27 cellular contexts compared by ENCODE assay signal in the genomic region with DNA sequence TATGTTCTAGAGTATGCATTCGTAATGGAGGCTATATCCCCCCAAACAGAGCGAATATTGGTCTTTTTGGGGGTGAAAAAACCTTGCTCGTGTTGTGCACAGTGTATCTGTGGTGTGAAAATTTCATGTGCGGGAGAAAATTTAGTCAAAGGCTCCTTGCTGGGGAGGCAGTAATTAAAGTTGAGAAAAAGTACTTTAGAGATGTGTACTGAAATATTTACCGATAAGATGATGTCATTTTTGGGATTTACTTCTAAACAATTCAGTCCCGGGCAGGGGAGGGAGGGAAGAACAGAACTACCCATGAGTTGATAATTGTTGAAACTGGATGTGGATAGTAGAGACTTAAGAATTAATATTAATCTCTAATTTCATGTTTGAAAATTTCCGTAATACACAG. TPM values are rescaled to one million over a fixed set of nuclear protein-coding genes. Genes with fewer than 3 reads are reported as not detected.
"Had no signal": no experiment of that assay in that cellular context is flagged by ENCODE, and none has a peak within 500 bp of the region (broad histone marks: within the 10 kb centered on the region; RNA-seq: fewer than 3 reads in every experiment).

No MANE protein-coding gene starts in this region.

- H3K27me3 Mint-ChIP-seq: naive B cell had no signal

- H3K4me3 Mint-ChIP-seq: immature natural killer cell; naive B cell; neural crest cell; T-helper 1 cell treated with Interleukin-12 subunit alpha and Interleukin-12 subunit beta and Interleukin-4 antibody, amounts not matched to agents 30 μg/mL and 1 μg/mL, for 36 hours had no signal

- DNase-seq: activated gamma-delta T cell; central memory CD4-positive, alpha-beta T cell; dermis blood vessel endothelial cell; effector CD8-positive, alpha-beta T cell; foreskin melanocyte; immature natural killer cell; lower lobe of right lung; naive B cell; occipital lobe; sigmoid colon; stimulated activated CD4-positive, alpha-beta T cell treated with anti-CD3 and anti-CD28 coated beads, Interleukin-15, amount 100 ng/mL, for 24 hours; stimulated activated CD4-positive, alpha-beta T cell treated with anti-CD3 and anti-CD28 coated beads, Interleukin-2, amount 100 ng/mL, for 48 hours; stimulated activated CD8-positive, alpha-beta memory T cell treated with anti-CD3 and anti-CD28 coated beads, Interleukin-4, amount 100 ng/mL, for 48 hours; stimulated activated naive CD4-positive, alpha-beta T cell treated with Interleukin-2 at 50 U/mL for 16 hours; substantia nigra; thyroid gland had no signal

- H3K9me3 Mint-ChIP-seq: activated naive CD4-positive, alpha-beta T cell treated with anti-CD3 and anti-CD28 coated beads, Interleukin-2, amount 50 U/mL, for 72 hours; immature natural killer cell; naive B cell; neural crest cell; T-helper 1 cell treated with Interleukin-12 subunit alpha and Interleukin-12 subunit beta and Interleukin-4 antibody, amounts not matched to agents 30 μg/mL and 1 μg/mL, for 36 hours had no signal

- ATAC-seq: activated CD4-positive, CD25-positive, alpha-beta regulatory T cell treated with anti-CD3 and anti-CD28 coated beads, Interleukin-2, amount 50 U/mL, for 24 hours; activated naive CD4-positive, alpha-beta T cell treated with anti-CD3 and anti-CD28 coated beads, Interleukin-2, amount 50 U/mL, for 72 hours; esophagus mucosa; left lobe of liver; lower lobe of right lung had no signal

- H3K27ac Mint-ChIP-seq: T-helper 1 cell treated with Interleukin-12 subunit alpha and Interleukin-12 subunit beta and Interleukin-4 antibody, amounts not matched to agents 30 μg/mL and 1 μg/mL, for 36 hours had no signal

RNA-seq across cellular contexts. Expression of a gene that starts 36.0 kb away (rescaled TPM):
- total RNA-seq: astrocyte, dermis blood vessel endothelial cell, endothelial cell of umbilical vein, hepatocyte, kidney epithelial cell, neural crest cell, occipital lobe, smooth muscle cell had no signal
